ENCODE assay signal across 8 cellular contexts in genomic region chr4:176001171-176002006, GRCh38.
DNase-seq lines count a peak whose midpoint lies in the region; ATAC-seq and TF ChIP-seq lines count a peak whose summit lies in the region.

No MANE protein-coding gene starts in this region.

- DNase-seq in D341Med (ENCODE audit: low spot score) (peak; percentile 52), KBM-7 (peak; percentile 36), dermis blood vessel endothelial cell (peak; percentile 1), lower leg skin (ENCODE audit: low spot score in 2 of 2) (peak in 1 of 2 donors; percentile 80), testis (peak; percentile 57), GOT3 (lab: John Stamatoyannopoulos, UW) (no peak), T-cell (no peak)

- no peaks in the 10 kb centered on the region for H3K9me3 ChIP-seq in testis

- TF ChIP-seq POLR2A in lower leg skin (IDR thresholded peaks at IDR 0.05) (no peak), testis (IDR thresholded peaks at IDR 0.05) (no peak)

- ATAC-seq in HG03442 (IDR thresholded peaks at IDR 0.05; ENCODE audit: unreplicated experiment) (no peak), T-cell (replicated peaks in 1 of 4) (no peak)

- peaks cover 32 to 39% of the 10 kb centered on the region in 2 donors for H3K27me3 Mint-ChIP-seq in T-cell

- intact Hi-C loops in lower leg skin (cut with DNase I; ENCODE audit: low total_unique reads), result no loop called here
- intact Hi-C loops in testis (cut with DNase I; ENCODE audit: low total_unique reads), result no loop called here

- no peak for TF ChIP-seq CTCF in lower leg skin (IDR thresholded peaks at IDR 0.05)
- TF ChIP-seq CTCF in testis (IDR thresholded peaks at IDR 0.05), result no peak

- H3K4me3 Mint-ChIP-seq in T-cell, result peak overlapping the region in 1 of 3 donors; percentile 14

- in situ Hi-C loops in KBM-7 (cut with MboI; ENCODE audit: low pct_unique_long_range_greater_than_20kb, low sequenced_read_pairs), result no loop called here

- H3K27ac Mint-ChIP-seq in T-cell, result no peak overlapping the region

- H3K4me3 ChIP-seq in lower leg skin (ENCODE audit: low read depth, poor library complexity, severe bottlenecking), result peak overlapping the region; percentile 5
- peak overlapping the region; percentile 6 to 56 for H3K4me3 ChIP-seq in testis

- H3K27me3 ChIP-seq in testis, result no peaks in the 10 kb centered on the region

- H3K36me3 ChIP-seq in testis (ENCODE audit: low read depth, missing control alignments), result no peaks in the 10 kb centered on the region

- no peaks in the 10 kb centered on the region for H3K36me3 Mint-ChIP-seq in T-cell

- POLR2A ChIA-PET in T-cell (lab: Charles Lee), result interaction anchor here in 1 of 2 donors (0.6 kb wide), 1 partner anchor 685 kb away, joined by 4 read pairs; no protein-coding TSS in a partner anchor

- no peak overlapping the region for H3K27ac ChIP-seq in testis

- no peaks in the 10 kb centered on the region for H3K9me3 Mint-ChIP-seq in T-cell

- peaks cover 6% of the 10 kb centered on the region for H3K4me1 ChIP-seq in testis

- peaks cover 6 to 12% (median 6%) of the 10 kb centered on the region in 3 donors for H3K4me1 Mint-ChIP-seq in T-cell

- CTCF ChIA-PET in T-cell (lab: Charles Lee), result no interaction called here

- WGBS in lower leg skin, 2 donors, result 1% methylated on average over 40 to 41 of the region's 41 CpGs
- WGBS in testis, 2 donors, result 0 to 2% methylated on average over 40 of the region's 41 CpGs

Comparison
In these comparisons a context has a peak if more than half of its experiments do, and no peak if none do; other contexts are left out.
1. DNase-seq: peak in D341Med (single experiment), KBM-7 (single experiment), dermis blood vessel endothelial cell (single experiment) and testis (single experiment); none in GOT3 (single experiment) and T-cell (0 of 34).